ENCODE assay signal across 8 cellular contexts in the genomic region with DNA sequence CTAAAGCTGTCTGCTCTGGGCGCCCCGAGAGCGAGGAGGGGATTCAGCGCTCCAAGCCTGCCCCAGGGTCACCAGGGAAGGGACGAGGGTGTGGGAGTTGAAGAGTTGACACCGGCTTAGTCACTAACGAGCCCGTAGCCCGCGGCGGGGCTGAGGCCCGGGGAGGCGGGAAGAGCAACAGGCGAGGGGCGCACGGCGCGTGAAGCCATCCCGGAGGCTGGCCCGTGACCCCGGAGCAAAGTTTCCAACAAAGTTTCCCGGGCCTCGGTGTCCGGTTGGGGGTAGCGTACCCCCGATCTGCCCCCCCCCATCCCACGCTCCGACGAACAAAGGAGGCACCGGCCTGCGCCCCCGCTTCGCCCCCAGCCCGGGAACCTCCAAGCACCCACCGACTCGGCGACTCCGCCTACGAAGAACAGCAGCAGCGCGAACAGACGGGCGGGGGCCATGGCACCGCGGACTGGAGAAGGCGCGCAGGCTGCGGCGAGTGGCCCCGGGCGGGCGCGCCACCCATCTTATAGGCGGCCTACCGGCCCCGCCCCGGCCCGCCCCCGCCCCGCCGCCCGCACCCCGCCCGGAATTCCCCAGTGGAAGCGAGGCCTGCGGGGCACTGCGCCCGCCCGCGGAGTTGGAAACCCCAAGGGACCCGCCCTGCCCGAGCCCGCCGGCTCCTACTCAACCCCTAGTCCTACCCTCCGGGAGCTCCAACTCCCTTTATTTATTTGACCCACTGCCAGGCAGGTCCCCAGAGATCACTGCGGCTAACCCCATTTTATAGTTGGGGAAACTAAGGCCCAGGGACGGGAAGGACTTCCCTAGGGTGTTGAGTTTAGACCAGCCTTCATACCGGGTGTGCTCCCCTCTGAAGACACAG. TPM values are rescaled to one million over a fixed set of nuclear protein-coding genes. Genes with fewer than 3 reads are reported as not detected.
DNase-seq lines count a peak whose midpoint lies in the region; ATAC-seq and TF ChIP-seq lines count a peak whose summit lies in the region.

A gene with protein sequence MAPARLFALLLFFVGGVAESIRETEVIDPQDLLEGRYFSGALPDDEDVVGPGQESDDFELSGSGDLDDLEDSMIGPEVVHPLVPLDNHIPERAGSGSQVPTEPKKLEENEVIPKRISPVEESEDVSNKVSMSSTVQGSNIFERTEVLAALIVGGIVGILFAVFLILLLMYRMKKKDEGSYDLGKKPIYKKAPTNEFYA (minus strand): TSS at position 489 of the 874 bp plus-strand sequence. CDS start 40 bp downstream, at position 449.

- peak within 1 kb of the TSS; percentile 99 for H3K9ac ChIP-seq in mammary epithelial cell (ENCODE audit: insufficient read depth, low read length)

- peaks cover 50% of the 10 kb centered on the region for H3K79me2 ChIP-seq in mammary epithelial cell (ENCODE audit: insufficient read depth, low read length)

- H3K27me3 Mint-ChIP-seq in activated B cell treated with CpG ODN at 0.5 μM for 24 hours (peaks cover 21% of the 10 kb centered on the region), immature natural killer cell (ENCODE audit: low read depth in 3 of 3) (peaks cover 3 to 5% (median 4%) of the 10 kb centered on the region in 3 donors)

- H3K27ac Mint-ChIP-seq in activated B cell treated with CpG ODN at 0.5 μM for 24 hours (no peak within 1 kb of the TSS), immature natural killer cell (no peak within 1 kb of the TSS)

- H3K4me3 ChIP-seq in LNCaP clone FGC (ENCODE audit: low read depth, low read length), result peak within 1 kb of the TSS; percentile 71
- H3K4me3 ChIP-seq in mammary epithelial cell (replicated peaks in 1 of 3; ENCODE audit: insufficient read depth in 1 of 3, low read depth in 2 of 3, low read length in 3 of 3), result peak within 1 kb of the TSS; percentile 75 to 87 (median 82)

- H4K20me1 ChIP-seq in mammary epithelial cell (ENCODE audit: insufficient read depth, low read length), result no peaks in the 10 kb centered on the region

- CTCF ChIA-PET in activated B cell treated with CpG ODN at 0.5 μM for 24 hours (lab: Charles Lee) (interaction anchor here (0.6 kb wide), 1 partner anchor 35 kb away, joined by 4 read pairs; no protein-coding TSS in a partner anchor), mammary epithelial cell (lab: Charles Lee; ENCODE audit: low non-redundant PET) (no interaction called here)

- TF ChIP-seq CTCF in LNCaP clone FGC (IDR thresholded peaks at IDR 0.05; ENCODE audit: control insufficient read depth, extremely low read depth, insufficient read depth), result no peak
- TF ChIP-seq CTCF in activated B cell treated with CpG ODN at 0.5 μM for 24 hours (IDR thresholded peaks at IDR 0.05), result no peak
- no peak for TF ChIP-seq CTCF in mammary epithelial cell (conservative IDR thresholded peaks at IDR 0.05 in 1 of 2, IDR thresholded peaks at IDR 0.05 in 1 of 2; ENCODE audit: extremely low read depth in 1 of 2, insufficient read depth in 1 of 2, low read depth in 1 of 2, low read length in 2 of 2)

- H3K4me3 Mint-ChIP-seq in activated B cell treated with CpG ODN at 0.5 μM for 24 hours (peak within 1 kb of the TSS; percentile 68), immature natural killer cell (peak within 1 kb of the TSS; percentile 53 to 73 (median 68))

- H3K36me3 ChIP-seq in mammary epithelial cell (ENCODE audit: insufficient read depth, low read length), result peaks cover under 1% of the 10 kb centered on the region

- H3K36me3 Mint-ChIP-seq in activated B cell treated with CpG ODN at 0.5 μM for 24 hours (ENCODE audit: low read depth) (no peaks in the 10 kb centered on the region), immature natural killer cell (no peaks in the 10 kb centered on the region)

- H3K4me1 Mint-ChIP-seq in activated B cell treated with CpG ODN at 0.5 μM for 24 hours (peaks cover 11% of the 10 kb centered on the region), immature natural killer cell (peaks cover 8 to 14% of the 10 kb centered on the region in 2 donors)

- H2AFZ ChIP-seq in mammary epithelial cell (ENCODE audit: low read depth, low read length), result peak within 1 kb of the TSS; percentile 64

- DNase-seq in D341Med (ENCODE audit: low spot score) (peak; percentile 92), LNCaP clone FGC (ENCODE audit: low read depth) (no peak), activated B cell treated with CpG ODN at 0.5 μM for 24 hours (no peak), mammary epithelial cell (peak; percentile 84), immature natural killer cell (peak; percentile 19 to 33 (median 26)), NCI-H1694 (lab: John Stamatoyannopoulos, UW) (no peak)
- peak; percentile 38 to 58 for DNase-seq in stimulated activated CD4-positive, alpha-beta T cell treated with anti-CD3 and anti-CD28 coated beads, Interleukin-15, amount 100 ng/mL, for 1 hour (ENCODE audit: low read depth in 1 of 2, low spot score in 1 of 2)

- H3K27ac ChIP-seq in mammary epithelial cell (ENCODE audit: insufficient read depth, low read depth, low read length), result peak within 1 kb of the TSS; percentile 96

- H3K9me3 Mint-ChIP-seq in activated B cell treated with CpG ODN at 0.5 μM for 24 hours (no peaks in the 10 kb centered on the region), immature natural killer cell (no peaks in the 10 kb centered on the region)

- dilution Hi-C loops in mammary epithelial cell (cut with HindIII; ENCODE audit: low sequenced_read_pairs), result no loop called here

- TSS peak; percentile 42 for BruUV-seq in mammary epithelial cell (replicated peaks; lab: Mats Ljungman, UMichigan)

- intact Hi-C loops in activated B cell treated with CpG ODN at 0.5 μM for 24 hours (cut with micrococcal nuclease) (no loop called here), mammary epithelial cell (cut with micrococcal nuclease) (loop anchor here (1.0 kb wide), 2 partner anchors 10 to 12 kb away; no protein-coding TSS in a partner anchor)

- H3K4me1 ChIP-seq in mammary epithelial cell (ENCODE audit: insufficient read depth, low read length), result peaks cover 34% of the 10 kb centered on the region

- 2% methylated on average over 9 of the region's 78 CpGs for WGBS in mammary epithelial cell (ENCODE audit: low coverage, missing lambda C conversion rate)

- H3K4me2 ChIP-seq in mammary epithelial cell (ENCODE audit: insufficient read depth, low read depth, low read length), result peak within 1 kb of the TSS; percentile 93

- H3K9me3 ChIP-seq in mammary epithelial cell (replicated peaks; ENCODE audit: insufficient read depth, low read length), result no peaks in the 10 kb centered on the region

- ATAC-seq in activated B cell treated with CpG ODN at 0.5 μM for 24 hours (ENCODE audit: low read depth), result peak; percentile 75
- ATAC-seq in HG02623 (IDR thresholded peaks at IDR 0.05; ENCODE audit: unreplicated experiment), result no peak

- POLR2A ChIA-PET in activated B cell treated with CpG ODN at 0.5 μM for 24 hours (lab: Charles Lee), result interaction anchor here (0.6 to 1.4 kb wide), 3 partner anchors 15 to 422 kb away, joined by 3 to 4 read pairs (median 3); a partner anchor contains a TSS

- in situ Hi-C loops in mammary epithelial cell (cut with MboI; ENCODE audit: low sequenced_read_pairs in 2 of 2), result no loop called here

- no peaks in the 10 kb centered on the region for H3K27me3 ChIP-seq in mammary epithelial cell (ENCODE audit: insufficient read depth, low read length)

RNA-seq across cellular contexts. Expression of the gene that starts here (rescaled TPM):
- total RNA-seq in activated B cell treated with CpG ODN at 0.5 μM for 24 hours, result not detected in 2 replicates
- total RNA-seq in mammary epithelial cell, result 100 to 1,000 TPM; 276 to 550 TPM
- polyA plus RNA-seq in mammary epithelial cell, result 135 TPM
- polyA minus RNA-seq in mammary epithelial cell, result 326 TPM
- polyA plus RNA-seq in immature natural killer cell, result under 1 TPM in 2 of 3 donors, not detected in 1; 0.56 to 0.69 TPM

Comparison
In these comparisons a context has a peak if more than half of its experiments do, and no peak if none do; other contexts are left out.
1. RNA of the gene that starts here (total RNA-seq): 276 to 550 TPM in mammary epithelial cell; not detected in activated B cell treated with CpG ODN at 0.5 μM for 24 hours; every median in the first group is over 100 times any median in the second.
2. RNA of the gene that starts here (polyA plus RNA-seq): 135 TPM in mammary epithelial cell (single experiment); 0.56 to 0.69 TPM in immature natural killer cell; every median in the first group is over 10 times any median in the second.
3. Peak in ATAC-seq in activated B cell treated with CpG ODN at 0.5 μM for 24 hours; RNA of the gene not detected or under 1 TPM.
4. Peak in DNase-seq in immature natural killer cell; RNA of the gene not detected or under 1 TPM.
5. DNase-seq: peak in D341Med (single experiment), mammary epithelial cell (single experiment) and stimulated activated CD4-positive, alpha-beta T cell treated with anti-CD3 and anti-CD28 coated beads, Interleukin-15, amount 100 ng/mL, for 1 hour (2 of 2); none in LNCaP clone FGC (single experiment), activated B cell treated with CpG ODN at 0.5 μM for 24 hours (single experiment) and NCI-H1694 (single experiment).